13 cellular contexts compared by ENCODE assay signal in genomic region chr1:93904228-93904627, GRCh38. TPM values are rescaled to one million over a fixed set of nuclear protein-coding genes. Genes with fewer than 3 reads are reported as not detected.
A peak's percentile ranks its signal among the peaks of the same experiment; 100 is the strongest.
DNase-seq lines count a peak whose midpoint lies in the region; ATAC-seq, FAIRE-seq and TF ChIP-seq lines count a peak whose summit lies in the region.
"Had no signal": no experiment of that assay in that cellular context is flagged by ENCODE, and none has a peak within 500 bp of the region (broad histone marks: within the 10 kb centered on the region; RNA-seq: fewer than 3 reads in every experiment).

No MANE protein-coding gene starts in this region.

- no peak for TF ChIP-seq RAD21 in K562 (CRISPR knock-in tag; conservative IDR thresholded peaks at IDR 0.05 in 1 of 2, IDR thresholded peaks at IDR 0.05 in 1 of 2)

- H3K4me1 ChIP-seq in K562 (replicated peaks in 1 of 2; ENCODE audit: control insufficient read depth in 2 of 2, insufficient read depth in 2 of 2, low read length in 2 of 2) (peaks cover 4 to 19% of the 10 kb centered on the region in 2 experiments; a peak in 4 of 5 replicates), smooth muscle cell (ENCODE audit: low read depth) (peaks cover 11% of the 10 kb centered on the region)

- CTCF ChIA-PET in K562 (lab: Yijun Ruan, JAX; ENCODE audit: low intra/inter-chr PET ratio): no interaction called here

- H4K20me1 ChIP-seq in K562 (replicated peaks; ENCODE audit: control insufficient read depth, insufficient read depth, low read length) (peaks cover 15% of the 10 kb centered on the region), smooth muscle cell (ENCODE audit: low read depth) (peaks cover 7% of the 10 kb centered on the region)

- H3K4me3 ChIP-seq in K562 (no peak overlapping the region), smooth muscle cell (no peak overlapping the region), brain microvascular endothelial cell (ENCODE audit: low read depth, low read length) (no peak overlapping the region)
- H3K4me3 ChIP-seq: body of pancreas, thoracic aorta had no signal

- H3K27ac ChIP-seq in K562 (ENCODE audit: extremely low read depth, low read depth, low read length) (no peak overlapping the region), smooth muscle cell (ENCODE audit: low read depth) (peak overlapping the region; percentile 13), brain microvascular endothelial cell (no peak overlapping the region)
- H3K27ac ChIP-seq: thoracic aorta had no signal

- H3K9ac ChIP-seq in K562 (ENCODE audit: insufficient read depth in 1 of 2, low read depth in 2 of 2, low read length in 2 of 2): no peak overlapping the region
- H3K9ac ChIP-seq in smooth muscle cell (ENCODE audit: low read depth): no peak overlapping the region

- peak; percentile 23 for DNase-seq in SIG-M5 treated with dmso at 0.1 percent for 504 hours (lab: John Stamatoyannopoulos, UW; ENCODE audit: unreplicated experiment)
- DNase-seq in SIG-M5 (lab: John Stamatoyannopoulos, UW): no peak
- peak; percentile 1 for DNase-seq in NCI-H69 (lab: John Stamatoyannopoulos, UW)
- no peak for DNase-seq in K562 (ENCODE audit: extremely low read depth in 1 of 4, low spot score in 3 of 4)
- DNase-seq in smooth muscle cell (lab: John Stamatoyannopoulos, UW; ENCODE audit: unreplicated experiment): no peak
- DNase-seq in endothelial cell (ENCODE audit: low spot score): no peak
- no peak for DNase-seq in brain microvascular endothelial cell
- DNase-seq: activated CD4-positive, CD25-positive, alpha-beta regulatory T cell; body of pancreas; NCI-H524 treated with DMSO at 0.1 percent for 48 hours had no signal

- H3K9me3 ChIP-seq in K562 (replicated peaks; ENCODE audit: control insufficient read depth, insufficient read depth, low read depth, low read length): no peaks in the 10 kb centered on the region
- no peaks in the 10 kb centered on the region for H3K9me3 ChIP-seq in smooth muscle cell (replicated peaks; ENCODE audit: low read depth)
- H3K9me3 ChIP-seq: body of pancreas, thoracic aorta had no signal

- TF ChIP-seq POLR2A in K562 (conservative IDR thresholded peaks at IDR 0.05) (no peak), GM18505 (IDR thresholded peaks at IDR 0.05; ENCODE audit: borderline replicate concordance, extremely low read depth, insufficient read depth, insufficient read length) (no peak)

- H3F3A ChIP-seq in smooth muscle cell (ENCODE audit: low read depth): no peaks in the 10 kb centered on the region

- no peaks in the 10 kb centered on the region for H3K9me1 ChIP-seq in K562 (ENCODE audit: control insufficient read depth, insufficient read depth, low read length)

- 66% methylated on average over 2 of the region's 2 CpGs for WGBS in K562 (ENCODE audit: insufficient coverage, low coverage, missing lambda C conversion rate)
- WGBS in smooth muscle cell (ENCODE audit: low lambda C conversion rate): 51% methylated on average over 2 of the region's 2 CpGs

- H2AFZ ChIP-seq in K562 (ENCODE audit: low read depth, low read length) (no peak overlapping the region), smooth muscle cell (ENCODE audit: low read depth) (no peak overlapping the region)

- TF ChIP-seq EP300 in K562 (IDR thresholded peaks at IDR 0.05; ENCODE audit: low read length): no peak

- intact Hi-C loops in K562 (cut with micrococcal nuclease): no loop called here

- FAIRE-seq in K562 (lab: Jason Lieb, UNC): no peak

- H3K9me3 Mint-ChIP-seq in endothelial cell (ENCODE audit: unreplicated experiment): no peaks in the 10 kb centered on the region
- H3K9me3 Mint-ChIP-seq: mesothelial cell of epicardium had no signal

- peaks cover 68% of the 10 kb centered on the region for H3K79me2 ChIP-seq in K562 (ENCODE audit: control insufficient read depth, insufficient read depth, low read length)
- peaks cover 68% of the 10 kb centered on the region for H3K79me2 ChIP-seq in smooth muscle cell (ENCODE audit: low read depth)

- in situ Hi-C loops in K562 (cut with MboI): no loop called here
- in situ Hi-C loops in brain microvascular endothelial cell (cut with HindIII; ENCODE audit: low pct_ligation_motif_present, low sequenced_read_pairs): no loop called here

- H3K4me3 Mint-ChIP-seq in endothelial cell (ENCODE audit: unreplicated experiment): no peak overlapping the region
- H3K4me3 Mint-ChIP-seq: mesothelial cell of epicardium had no signal

- H3K27me3 ChIP-seq in K562 (ENCODE audit: control insufficient read depth in 2 of 2, insufficient read depth in 2 of 2, low read length in 2 of 2) (no peaks in the 10 kb centered on the region), smooth muscle cell (ENCODE audit: low read depth) (no peaks in the 10 kb centered on the region), brain microvascular endothelial cell (replicated peaks) (no peaks in the 10 kb centered on the region)
- H3K27me3 ChIP-seq: body of pancreas had no signal

- H3K36me3 ChIP-seq in K562 (ENCODE audit: control insufficient read depth, insufficient read depth, low read length) (peaks cover 58% of the 10 kb centered on the region), smooth muscle cell (ENCODE audit: low read depth) (no peaks in the 10 kb centered on the region), brain microvascular endothelial cell (replicated peaks) (peaks cover 6% of the 10 kb centered on the region)

- no TSS peak for BruUV-seq in K562 (replicated peaks; lab: Mats Ljungman, UMichigan)

- H3K4me1 Mint-ChIP-seq in endothelial cell (ENCODE audit: unreplicated experiment): peaks cover 13% of the 10 kb centered on the region

- ATAC-seq in K562: no peak
- ATAC-seq in GM18505 (IDR thresholded peaks at IDR 0.05; ENCODE audit: unreplicated experiment): no peak
- ATAC-seq: body of pancreas had no signal

- POLR2A ChIA-PET in K562 (lab: Yijun Ruan, JAX): no interaction called here

- H3K4me2 ChIP-seq in K562 (ENCODE audit: insufficient read depth, low read length) (no peak overlapping the region), smooth muscle cell (peak overlapping the region; percentile 20)

- peaks cover 2% of the 10 kb centered on the region for H3K27me3 Mint-ChIP-seq in endothelial cell (ENCODE audit: unreplicated experiment)

- no peak for TF ChIP-seq CTCF in K562 (IDR thresholded peaks at IDR 0.05 in 2 of 3, conservative IDR thresholded peaks at IDR 0.05 in 1 of 3; ENCODE audit: insufficient read depth in 2 of 3, low read depth in 1 of 3, low read length in 3 of 3)
- no peak for TF ChIP-seq CTCF in smooth muscle cell (IDR thresholded peaks at IDR 0.05; ENCODE audit: borderline replicate concordance, insufficient read depth, poor library complexity, severe bottlenecking)
- no peak for TF ChIP-seq CTCF in endothelial cell (IDR thresholded peaks at IDR 0.05; ENCODE audit: unreplicated experiment)
- no peak for TF ChIP-seq CTCF in brain microvascular endothelial cell (IDR thresholded peaks at IDR 0.05; ENCODE audit: low read depth, low read length, missing control alignments)

- H3K27ac Mint-ChIP-seq in endothelial cell (ENCODE audit: unreplicated experiment): no peak overlapping the region
- H3K27ac Mint-ChIP-seq: mesothelial cell of epicardium had no signal

- H3K36me3 Mint-ChIP-seq in endothelial cell (ENCODE audit: low read depth, unreplicated experiment): peaks cover 8% of the 10 kb centered on the region

RNA-seq across cellular contexts. Expression of gene GCLM, which starts 5.0 kb away (rescaled TPM):
- total RNA-seq in K562 (2011; cell fraction: chromatin; rRNA removed; ENCODE audit: low replicate concordance): 21.3 and 58.7 TPM in 2 replicates
- 21.2 and 23.3 TPM in 2 replicates for total RNA-seq in K562 (2011; cell fraction: nucleolus; rRNA removed)
- 34.2 and 65.9 TPM in 2 replicates for total RNA-seq in K562 (2011; cell fraction: nucleoplasm; rRNA removed)
- 13.8 and 17.5 TPM in 2 replicates for total RNA-seq in K562 (2014; rRNA removed)
- 38.9 and 43.3 TPM in 2 replicates for total RNA-seq in K562 (2014; rRNA removed; fragmentation: Illumina TruSeq; extraction: Trizol)
- 22.3 and 24.5 TPM in 2 replicates for total RNA-seq in K562 (2015; rRNA removed; fragmentation: Illumina TruSeq; extraction: Trizol)
- 39.5 and 41.0 TPM in 2 replicates for total RNA-seq in K562 (2021)
- polyA plus RNA-seq in K562 (2011; rRNA removed): 55.5 and 71.6 TPM in 2 replicates
- 10.4 and 18.6 TPM in 2 replicates for polyA plus RNA-seq in K562 (2011; cell fraction: cytosol; rRNA removed)
- polyA plus RNA-seq in K562 (2011; cell fraction: nucleus; rRNA removed): 11.0 and 14.3 TPM in 2 replicates
- 23.6 and 39.2 TPM in 2 replicates for polyA plus RNA-seq in K562 (2012)
- 27.3 and 32.8 TPM in 2 replicates for polyA plus RNA-seq in K562 (2014; fragmentation: Illumina TruSeq; extraction: Trizol)
- 1 to 10 TPM; 9.3 to 9.6 TPM for polyA plus RNA-seq in K562 (2014; fragmentation: Nextera tagmentation; extraction: Ambion mirVana)
- polyA plus RNA-seq in K562 (2014; rRNA removed): 16.2 and 18.2 TPM in 2 replicates
- 60.9 and 71.0 TPM in 2 replicates for polyA minus RNA-seq in K562 (2011; rRNA and poly(A)+ RNA removed)
- polyA minus RNA-seq in K562 (2011; cell fraction: cytosol; rRNA and poly(A)+ RNA removed): 25.4 and 28.6 TPM in 2 replicates
- 29.9 and 38.1 TPM in 2 replicates for polyA minus RNA-seq in K562 (2011; cell fraction: nucleus; rRNA and poly(A)+ RNA removed)
- 9.7 and 14.7 TPM in 2 replicates for total RNA-seq in smooth muscle cell
- polyA plus RNA-seq in smooth muscle cell: 15.9 and 19.7 TPM in 2 replicates
- total RNA-seq in endothelial cell (ENCODE audit: unreplicated experiment): 17.1 TPM

RNA-seq across cellular contexts. Expression of gene DNTTIP2, which starts 25.2 kb away (rescaled TPM):
- total RNA-seq in K562 (2011; cell fraction: chromatin; rRNA removed; ENCODE audit: low replicate concordance): 50.5 and 141 TPM in 2 replicates
- 40.2 and 49.0 TPM in 2 replicates for total RNA-seq in K562 (2011; cell fraction: nucleolus; rRNA removed)
- 77.8 and 89.5 TPM in 2 replicates for total RNA-seq in K562 (2011; cell fraction: nucleoplasm; rRNA removed)
- total RNA-seq in K562 (2014; rRNA removed) (50.4 and 59.2 TPM in 2 replicates), K562 (2014; rRNA removed; fragmentation: Illumina TruSeq; extraction: Trizol) (106 and 136 TPM in 2 replicates), K562 (2015; rRNA removed; fragmentation: Illumina TruSeq; extraction: Trizol) (87.9 and 97.0 TPM in 2 replicates), K562 (2021) (85.2 and 91.9 TPM in 2 replicates), smooth muscle cell (42.7 and 51.0 TPM in 2 replicates), endothelial cell (ENCODE audit: unreplicated experiment) (61.8 TPM)
- polyA plus RNA-seq in K562 (2011; rRNA removed) (56.1 and 75.0 TPM in 2 replicates), K562 (2014; fragmentation: Illumina TruSeq; extraction: Trizol) (87.6 and 113 TPM in 2 replicates), K562 (2014; fragmentation: Nextera tagmentation; extraction: Ambion mirVana) (100 to 1,000 TPM; 113 to 138 TPM), K562 (2014; rRNA removed) (59.7 and 75.4 TPM in 2 replicates), smooth muscle cell (37.9 and 44.9 TPM in 2 replicates)
- 3.9 and 5.5 TPM in 2 replicates for polyA plus RNA-seq in K562 (2011; cell fraction: cytosol; rRNA removed)
- polyA plus RNA-seq in K562 (2011; cell fraction: nucleus; rRNA removed): 140 and 149 TPM in 2 replicates
- 46.3 and 75.3 TPM in 2 replicates for polyA plus RNA-seq in K562 (2012)
- polyA minus RNA-seq in K562 (2011; rRNA and poly(A)+ RNA removed): 119 and 126 TPM in 2 replicates
- polyA minus RNA-seq in K562 (2011; cell fraction: cytosol; rRNA and poly(A)+ RNA removed): 15.1 and 17.9 TPM in 2 replicates
- 31.6 and 79.9 TPM in 2 replicates for polyA minus RNA-seq in K562 (2011; cell fraction: nucleus; rRNA and poly(A)+ RNA removed)

Comparison
In these comparisons a context has a peak if more than half of its experiments do, and no peak if none do; other contexts are left out.
1. DNase-seq: peak in SIG-M5 treated with dmso at 0.1 percent for 504 hours (single experiment) and NCI-H69 (single experiment); none in SIG-M5 (single experiment), K562 (0 of 4), smooth muscle cell (single experiment), endothelial cell (single experiment) and brain microvascular endothelial cell (single experiment).